Comparison of ENCODE assay signal across 12 cellular contexts in genomic region chr5:158414780-158415179, GRCh38.
A peak's percentile ranks its signal among the peaks of the same experiment; 100 is the strongest.
DNase-seq lines count a peak whose midpoint lies in the region; ATAC-seq and TF ChIP-seq lines count a peak whose summit lies in the region.
"Had no signal": no experiment of that assay in that cellular context is flagged by ENCODE, and none has a peak within 500 bp of the region (broad histone marks: within the 10 kb centered on the region; RNA-seq: fewer than 3 reads in every experiment).

No MANE protein-coding gene starts in this region.

- in situ Hi-C loops in KBM-7 (cut with MboI; ENCODE audit: low pct_unique_long_range_greater_than_20kb, low sequenced_read_pairs): no loop called here

- H3K9me2 ChIP-seq in OCI-LY7 (ENCODE audit: insufficient read depth, low read length): no peaks in the 10 kb centered on the region

- DNase-seq in Daoy (ENCODE audit: low read depth) (peak; percentile 81), adipocyte (ENCODE audit: low read depth) (peak; percentile 82), fibroblast of the aortic adventitia (ENCODE audit: low read depth) (peak; percentile 83), putamen (ENCODE audit: low spot score) (peak; percentile 1), OCI-LY7 (ENCODE audit: low spot score) (no peak), NOMO-1 (lab: John Stamatoyannopoulos, UW; ENCODE audit: unreplicated experiment in 2 of 2) (no peak), KBM-7 (no peak)
- DNase-seq: central memory CD4-positive, alpha-beta T cell; head of caudate nucleus; NCI-H1092; NCI-H774 had no signal

- CTCF ChIA-PET in OCI-LY7 (lab: Charles Lee; ENCODE audit: unreplicated experiment): no interaction called here

- H3K4me1 ChIP-seq in adipocyte (ENCODE audit: control insufficient read depth, insufficient read depth, low read length): peaks cover 12% of the 10 kb centered on the region
- peaks cover under 1% of the 10 kb centered on the region for H3K4me1 ChIP-seq in OCI-LY7 (ENCODE audit: insufficient read depth, low read length, poor library complexity, severe bottlenecking)

- peaks cover 2% of the 10 kb centered on the region for H3K9me3 ChIP-seq in adipocyte (ENCODE audit: control insufficient read depth, low read length)
- peaks cover 4% of the 10 kb centered on the region; the same call in 1 of the 2 replicates for H3K9me3 ChIP-seq in OCI-LY7 (ENCODE audit: low read length)

- intact Hi-C loops in OCI-LY7 (cut with micrococcal nuclease; ENCODE audit: unreplicated experiment): no loop called here

- H3K4me3 ChIP-seq in adipocyte (ENCODE audit: low read length) (no peak overlapping the region), fibroblast of the aortic adventitia (ENCODE audit: low read depth, low read length) (no peak overlapping the region), OCI-LY7 (ENCODE audit: low read depth, low read length, poor library complexity, severe bottlenecking) (no peak overlapping the region)

- no peak for ATAC-seq in GM19324 (IDR thresholded peaks at IDR 0.05; ENCODE audit: low FRiP score, unreplicated experiment)

- H2AFZ ChIP-seq in OCI-LY7 (ENCODE audit: low read length): no peak overlapping the region

- TF ChIP-seq CTCF in fibroblast of the aortic adventitia (IDR thresholded peaks at IDR 0.05; ENCODE audit: insufficient read depth, low read length) (no peak), OCI-LY7 (conservative IDR thresholded peaks at IDR 0.05; ENCODE audit: low read length) (no peak)

- no peak overlapping the region for H3K4me2 ChIP-seq in OCI-LY7 (ENCODE audit: low read length)

- no peaks in the 10 kb centered on the region for H3K36me3 ChIP-seq in adipocyte (ENCODE audit: control insufficient read depth, insufficient read depth, low read length, severe bottlenecking)
- H3K36me3 ChIP-seq in OCI-LY7 (ENCODE audit: insufficient read depth, low read length): no peaks in the 10 kb centered on the region; the same call in 1 of the 2 replicates

- no peak overlapping the region for H3K9ac ChIP-seq in adipocyte (ENCODE audit: low read length)

- H3K27me3 ChIP-seq in adipocyte (replicated peaks; ENCODE audit: control insufficient read depth, insufficient read depth, low read length): no peaks in the 10 kb centered on the region

- POLR2A ChIA-PET in OCI-LY7 (lab: Charles Lee): interaction anchor here (0.7 to 1.0 kb wide), 3 partner anchors 8 to 13 kb away, joined by 3 read pairs; no protein-coding TSS in a partner anchor

- H3K79me2 ChIP-seq in OCI-LY7 (ENCODE audit: insufficient read depth, low read depth, low read length): no peaks in the 10 kb centered on the region

- BruUV-seq in OCI-LY7 (replicated peaks; lab: Mats Ljungman, UMichigan): no TSS peak

- H4K20me1 ChIP-seq in OCI-LY7 (ENCODE audit: insufficient read depth, low read length): no peaks in the 10 kb centered on the region

- no peak overlapping the region for H3K27ac ChIP-seq in OCI-LY7 (ENCODE audit: low read depth, low read length, poor library complexity, severe bottlenecking)

Comparison
In these comparisons a context has a peak if more than half of its experiments do, and no peak if none do; other contexts are left out.
1. DNase-seq: peak in Daoy (single experiment), adipocyte (single experiment), fibroblast of the aortic adventitia (single experiment) and putamen (single experiment); none in OCI-LY7 (single experiment), NOMO-1 (0 of 2) and KBM-7 (single experiment).